Comparison of ENCODE assay signal across 24 cellular contexts in genomic region chrX:103864149-103864548, GRCh38. TPM values are rescaled to one million over a fixed set of nuclear protein-coding genes. Genes with fewer than 3 reads are reported as not detected.
"Had no signal": no experiment of that assay in that cellular context is flagged by ENCODE, and none has a peak within 500 bp of the region (broad histone marks: within the 10 kb centered on the region; RNA-seq: fewer than 3 reads in every experiment).

No MANE protein-coding gene starts in this region.

- H3K36me3 Mint-ChIP-seq: mesothelial cell of epicardium; natural killer cell treated with Interleukin-12 subunit alpha and Interleukin-12 subunit beta and Interleukin-15 and Interleukin-18, amount 100 ng/mL, for 72 hours; stimulated activated memory B cell treated with anti-CD40 and anti-IgM and Interleukin-4, amounts not matched to agents 10 μg/mL and 1 μg/mL and 100 μg/mL, for 72 hours had no signal

- H2AFZ ChIP-seq: hepatocyte had no signal

- H3K9me3 Mint-ChIP-seq: naive thymus-derived CD4-positive, alpha-beta T cell; natural killer cell treated with Interleukin-12 subunit alpha and Interleukin-12 subunit beta and Interleukin-15 and Interleukin-18, amount 100 ng/mL, for 72 hours; stimulated activated memory B cell treated with anti-CD40 and anti-IgM and Interleukin-4, amounts not matched to agents 10 μg/mL and 1 μg/mL and 100 μg/mL, for 72 hours had no signal

- H3K27ac ChIP-seq: lower lobe of right lung, right atrium auricular region, right lobe of liver, spleen, stomach, testis, thyroid gland, transverse colon, upper lobe of left lung, vagina had no signal

- H3K79me2 ChIP-seq: hepatocyte had no signal

- H3K27me3 ChIP-seq: hepatocyte, ovary, right atrium auricular region, spleen, stomach, testis, thyroid gland, transverse colon, upper lobe of left lung, vagina had no signal

- H3K4me1 Mint-ChIP-seq: mesothelial cell of epicardium; naive thymus-derived CD4-positive, alpha-beta T cell; stimulated activated memory B cell treated with anti-CD40 and anti-IgM and Interleukin-4, amounts not matched to agents 10 μg/mL and 1 μg/mL and 100 μg/mL, for 72 hours had no signal

- H3K4me3 Mint-ChIP-seq: mesothelial cell of epicardium; naive thymus-derived CD4-positive, alpha-beta T cell; natural killer cell treated with Interleukin-12 subunit alpha and Interleukin-12 subunit beta and Interleukin-15 and Interleukin-18, amount 100 ng/mL, for 72 hours; stimulated activated memory B cell treated with anti-CD40 and anti-IgM and Interleukin-4, amounts not matched to agents 10 μg/mL and 1 μg/mL and 100 μg/mL, for 72 hours had no signal

- H3K9me3 ChIP-seq: heart right ventricle, lower lobe of right lung, ovary, right atrium auricular region, right lobe of liver, spleen, stomach, testis, thyroid gland, transverse colon, upper lobe of left lung, vagina had no signal

- H3K27me3 Mint-ChIP-seq: naive thymus-derived CD4-positive, alpha-beta T cell; progenitor cell of endocrine pancreas; stimulated activated memory B cell treated with anti-CD40 and anti-IgM and Interleukin-4, amounts not matched to agents 10 μg/mL and 1 μg/mL and 100 μg/mL, for 72 hours had no signal

- H3K4me3 ChIP-seq: heart right ventricle, hepatocyte, lower lobe of right lung, ovary, right atrium auricular region, right lobe of liver, spleen, stomach, testis, thyroid gland, transverse colon, upper lobe of left lung, vagina had no signal

- H3K36me3 ChIP-seq: heart right ventricle, lower lobe of right lung, ovary, right atrium auricular region, right lobe of liver, spleen, stomach, thyroid gland, transverse colon, upper lobe of left lung, vagina had no signal

- H3K27ac Mint-ChIP-seq: mesothelial cell of epicardium; naive thymus-derived CD4-positive, alpha-beta T cell; natural killer cell treated with Interleukin-12 subunit alpha and Interleukin-12 subunit beta and Interleukin-15 and Interleukin-18, amount 100 ng/mL, for 72 hours; progenitor cell of endocrine pancreas; stimulated activated memory B cell treated with anti-CD40 and anti-IgM and Interleukin-4, amounts not matched to agents 10 μg/mL and 1 μg/mL and 100 μg/mL, for 72 hours had no signal

- H3K4me1 ChIP-seq: heart right ventricle, lower lobe of right lung, right atrium auricular region, right lobe of liver, spleen, stomach, testis, thyroid gland, upper lobe of left lung, vagina had no signal

- ATAC-seq: left lobe of liver; left ventricle myocardium superior; lower lobe of right lung; naive thymus-derived CD4-positive, alpha-beta T cell; natural killer cell treated with Interleukin-12 subunit alpha and Interleukin-12 subunit beta and Interleukin-15 and Interleukin-18, amount 100 ng/mL, for 72 hours; right lobe of liver; stimulated activated memory B cell treated with anti-CD40 and anti-IgM and Interleukin-4, amounts not matched to agents 10 μg/mL and 1 μg/mL and 100 μg/mL, for 72 hours had no signal

- DNase-seq: heart right ventricle; islet precursor cell; left ventricle myocardium superior; lower lobe of right lung; mammary epithelial cell; naive thymus-derived CD4-positive, alpha-beta T cell; ovary; right lobe of liver; spleen; stimulated activated CD4-positive, alpha-beta T cell treated with anti-CD3 and anti-CD28 coated beads, Interleukin-4, amount 100 ng/mL, for 24 hours; stimulated activated naive CD4-positive, alpha-beta T cell treated with Interleukin-2 at 50 U/mL for 16 hours; stomach; testis; thyroid gland; transverse colon; upper lobe of left lung had no signal

RNA-seq across cellular contexts. Expression of gene RAB9B, which starts 32.1 kb away (rescaled TPM):
- total RNA-seq: left lobe of liver had no signal
